In the genomic region with DNA sequence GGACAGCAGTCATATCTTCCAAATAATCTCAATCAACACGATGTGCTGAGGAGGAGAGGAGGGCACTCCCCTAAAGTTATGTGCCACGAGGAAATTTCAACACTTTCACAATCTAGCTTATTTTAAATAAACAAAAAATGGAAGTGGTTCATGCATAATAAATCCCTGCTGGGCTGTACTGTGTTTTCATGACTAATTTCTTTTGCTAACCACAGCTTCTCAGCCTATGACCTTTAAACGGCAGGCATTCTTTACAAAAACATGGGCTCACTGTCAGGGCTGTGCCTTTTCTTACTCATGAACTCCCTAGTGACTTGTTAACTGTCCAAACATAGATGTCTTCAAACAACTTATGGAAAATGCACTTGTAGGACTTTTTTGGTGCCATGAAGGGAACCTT, we compare ENCODE assay signal across 11 cellular contexts.
DNase-seq lines count a peak whose midpoint lies in the region; ATAC-seq and TF ChIP-seq lines count a peak whose summit lies in the region.
"Had no signal": no experiment of that assay in that cellular context is flagged by ENCODE, and none has a peak within 500 bp of the region (broad histone marks: within the 10 kb centered on the region; RNA-seq: fewer than 3 reads in every experiment).

No MANE protein-coding gene starts in this region.

- H3K4me1 ChIP-seq in CD4-positive, alpha-beta memory T cell (ENCODE audit: insufficient read depth, low read length): no peaks in the 10 kb centered on the region

- H3K4me1 Mint-ChIP-seq in CD4-positive, alpha-beta memory T cell: no peaks in the 10 kb centered on the region

- H3K27me3 ChIP-seq in CD4-positive, alpha-beta memory T cell (ENCODE audit: insufficient read depth, low read length): no peaks in the 10 kb centered on the region

- ATAC-seq in omental fat pad (ENCODE audit: low FRiP score) (peak; percentile 92), GM19452 (IDR thresholded peaks at IDR 0.05; ENCODE audit: unreplicated experiment) (no peak), HG02798 (IDR thresholded peaks at IDR 0.05; ENCODE audit: poor library complexity, unreplicated experiment) (no peak)
- ATAC-seq: activated naive CD4-positive, alpha-beta T cell treated with anti-CD3 and anti-CD28 coated beads, Interleukin-2, amount 50 U/mL, for 72 hours; left lobe of liver had no signal

- H3K36me3 ChIP-seq in CD4-positive, alpha-beta memory T cell (ENCODE audit: insufficient read depth, low read length): no peaks in the 10 kb centered on the region

- H3K9me3 Mint-ChIP-seq in CD4-positive, alpha-beta memory T cell: peaks cover 0 to 19% (median 4%) of the 10 kb centered on the region in 8 donors
- H3K9me3 Mint-ChIP-seq: T-helper 2 cell treated with Interferon-gamma antibody and Interleukin-4, amounts not matched to agents 5 μg/mL and 100 μg/mL, for 36 hours had no signal

- no peak overlapping the region for H3K27ac Mint-ChIP-seq in CD4-positive, alpha-beta memory T cell
- H3K27ac Mint-ChIP-seq: activated naive CD4-positive, alpha-beta T cell treated with anti-CD3 and anti-CD28 coated beads, Interleukin-2, amount 50 U/mL, for 72 hours; T-helper 2 cell treated with Interferon-gamma antibody and Interleukin-4, amounts not matched to agents 5 μg/mL and 100 μg/mL, for 36 hours had no signal

- CTCF ChIA-PET in CD4-positive, alpha-beta memory T cell (lab: Charles Lee; ENCODE audit: partially characterized antibody): no interaction called here

- no peaks in the 10 kb centered on the region for H3K9me3 ChIP-seq in CD4-positive, alpha-beta memory T cell (ENCODE audit: control insufficient read depth in 1 of 2, low read length in 2 of 2)

- POLR2A ChIA-PET in CD4-positive, alpha-beta memory T cell (lab: Charles Lee; ENCODE audit: partially characterized antibody): no interaction called here

- H3K36me3 Mint-ChIP-seq in CD4-positive, alpha-beta memory T cell: no peaks in the 10 kb centered on the region
- H3K36me3 Mint-ChIP-seq: activated naive CD4-positive, alpha-beta T cell treated with anti-CD3 and anti-CD28 coated beads, Interleukin-2, amount 50 U/mL, for 72 hours had no signal

- intact Hi-C loops in CD4-positive, alpha-beta memory T cell (cut with micrococcal nuclease): no loop called here

- H3K4me3 Mint-ChIP-seq in CD4-positive, alpha-beta memory T cell: no peak overlapping the region
- H3K4me3 Mint-ChIP-seq: T-helper 2 cell treated with Interferon-gamma antibody and Interleukin-4, amounts not matched to agents 5 μg/mL and 100 μg/mL, for 36 hours had no signal

- H3K4me3 ChIP-seq in CD4-positive, alpha-beta memory T cell (ENCODE audit: low read length in 2 of 2): no peak overlapping the region

- DNase-seq in DMS 273 treated with DMSO at 0.1 percent for 48 hours (lab: John Stamatoyannopoulos, UW) (peak; percentile 20), NCI-H226 (peak; percentile 93), dedifferentiated amniotic fluid mesenchymal stem cell (ENCODE audit: extremely low spot score) (peak; percentile 97), omental fat pad (ENCODE audit: low spot score) (no peak), SKM-1 (lab: John Stamatoyannopoulos, UW; ENCODE audit: unreplicated experiment) (no peak)
- no peak for DNase-seq in CD4-positive, alpha-beta memory T cell

- no peaks in the 10 kb centered on the region for H3K27me3 Mint-ChIP-seq in CD4-positive, alpha-beta memory T cell

- no peak overlapping the region for H3K27ac ChIP-seq in CD4-positive, alpha-beta memory T cell (ENCODE audit: low read depth, low read length)

- no peak for TF ChIP-seq CTCF in omental fat pad (IDR thresholded peaks at IDR 0.05)

Comparison
In these comparisons a context has a peak if more than half of its experiments do, and no peak if none do; other contexts are left out.
1. DNase-seq: peak in DMS 273 treated with DMSO at 0.1 percent for 48 hours (single experiment), NCI-H226 (single experiment) and dedifferentiated amniotic fluid mesenchymal stem cell (single experiment); none in omental fat pad (single experiment), CD4-positive, alpha-beta memory T cell (0 of 5) and SKM-1 (single experiment).